Comparison of ENCODE assay signal across 23 cellular contexts in genomic region chr3:179026636-179027035, GRCh38. TPM values are rescaled to one million over a fixed set of nuclear protein-coding genes. Genes with fewer than 3 reads are reported as not detected.
DNase-seq lines count a peak whose midpoint lies in the region; TF ChIP-seq lines count a peak whose summit lies in the region.
"Had no signal": no experiment of that assay in that cellular context is flagged by ENCODE, and none has a peak within 500 bp of the region (broad histone marks: within the 10 kb centered on the region; RNA-seq: fewer than 3 reads in every experiment).

No MANE protein-coding gene starts in this region.

- no peak for TF ChIP-seq CTCF in C4-2B (conservative IDR thresholded peaks at IDR 0.05)
- TF ChIP-seq CTCF in cardiac fibroblast (IDR thresholded peaks at IDR 0.05; ENCODE audit: low read depth, low read length) = no peak

- peak in 1 of 2 experiments; percentile 62 for DNase-seq in SJSA1 (ENCODE audit: low read depth in 1 of 2, low spot score in 2 of 2)
- DNase-seq in cardiac fibroblast (ENCODE audit: low read depth in 2 of 2) = peak; percentile 46 to 68
- peak; percentile 29 for DNase-seq in left kidney (ENCODE audit: low read depth, low spot score)
- DNase-seq in T-helper 2 cell = no peak
- DNase-seq in NCI-H226 = no peak
- no peak for DNase-seq in activated effector memory CD4-positive, alpha-beta T cell treated with Interleukin-2 at 50 U/mL for 16 hours
- DNase-seq in GM19240 (ENCODE audit: insufficient read length, low spot score) = no peak
- DNase-seq: ACHN; activated CD4-positive, alpha-beta memory T cell treated with anti-CD3 and anti-CD28 coated beads, Interleukin-2, amount 10 ng/mL, durations not matched to agents 7 days and 5 days; activated T-cell treated with anti-CD3 and anti-CD28 coated beads, Interleukin-2, amount 50 U/mL, for 4 hours; CD4-positive, alpha-beta memory T cell; cortex of kidney; DMS79; erythroblast; heart right ventricle; islet precursor cell; NCI-H1417 treated with DMSO at 0.1 percent for 48 hours; NCI-H774; PC-3; right cardiac atrium; WERI-Rb-1 had no signal

- peaks cover 13% of the 10 kb centered on the region for H3K36me3 ChIP-seq in SJSA1
- H3K36me3 ChIP-seq: HAP-1 had no signal

- peak overlapping the region; percentile 23; the same call in 1 of the 2 replicates for H3K27ac ChIP-seq in C4-2B
- peak overlapping the region; percentile 55 for H3K27ac ChIP-seq in SJSA1
- H3K27ac ChIP-seq: heart right ventricle, WERI-Rb-1 had no signal

- no peaks in the 10 kb centered on the region for H3K9me3 ChIP-seq in SJSA1 (replicated peaks)
- H3K9me3 ChIP-seq: HAP-1, heart right ventricle had no signal

- no peaks in the 10 kb centered on the region for H3K27me3 ChIP-seq in SJSA1 (replicated peaks)
- H3K27me3 ChIP-seq: heart right ventricle had no signal

- H3K4me3 ChIP-seq in SJSA1 (no peak overlapping the region), cardiac fibroblast (replicated peaks in 1 of 2; ENCODE audit: low read depth in 2 of 2, low read length in 2 of 2) (no peak overlapping the region)
- H3K4me3 ChIP-seq: HAP-1, heart right ventricle had no signal

- peaks cover 31% of the 10 kb centered on the region for H3K4me1 ChIP-seq in SJSA1 (replicated peaks)
- H3K4me1 ChIP-seq: HAP-1 had no signal

RNA-seq across cellular contexts. Expression of gene ZMAT3, which starts 45.0 kb away (rescaled TPM):
- 8.4 and 13.1 TPM in 2 replicates for total RNA-seq in SJSA1 (2014; rRNA removed; shearing (Covaris generic))

Comparison
In these comparisons a context has a peak if more than half of its experiments do, and no peak if none do; other contexts are left out.
1. DNase-seq: peak in cardiac fibroblast (2 of 2) and left kidney (single experiment); none in T-helper 2 cell (0 of 5), NCI-H226 (single experiment), activated effector memory CD4-positive, alpha-beta T cell treated with Interleukin-2 at 50 U/mL for 16 hours (single experiment) and GM19240 (single experiment).